Comparison of ENCODE assay signal across 1 cellular context in the genomic region with DNA sequence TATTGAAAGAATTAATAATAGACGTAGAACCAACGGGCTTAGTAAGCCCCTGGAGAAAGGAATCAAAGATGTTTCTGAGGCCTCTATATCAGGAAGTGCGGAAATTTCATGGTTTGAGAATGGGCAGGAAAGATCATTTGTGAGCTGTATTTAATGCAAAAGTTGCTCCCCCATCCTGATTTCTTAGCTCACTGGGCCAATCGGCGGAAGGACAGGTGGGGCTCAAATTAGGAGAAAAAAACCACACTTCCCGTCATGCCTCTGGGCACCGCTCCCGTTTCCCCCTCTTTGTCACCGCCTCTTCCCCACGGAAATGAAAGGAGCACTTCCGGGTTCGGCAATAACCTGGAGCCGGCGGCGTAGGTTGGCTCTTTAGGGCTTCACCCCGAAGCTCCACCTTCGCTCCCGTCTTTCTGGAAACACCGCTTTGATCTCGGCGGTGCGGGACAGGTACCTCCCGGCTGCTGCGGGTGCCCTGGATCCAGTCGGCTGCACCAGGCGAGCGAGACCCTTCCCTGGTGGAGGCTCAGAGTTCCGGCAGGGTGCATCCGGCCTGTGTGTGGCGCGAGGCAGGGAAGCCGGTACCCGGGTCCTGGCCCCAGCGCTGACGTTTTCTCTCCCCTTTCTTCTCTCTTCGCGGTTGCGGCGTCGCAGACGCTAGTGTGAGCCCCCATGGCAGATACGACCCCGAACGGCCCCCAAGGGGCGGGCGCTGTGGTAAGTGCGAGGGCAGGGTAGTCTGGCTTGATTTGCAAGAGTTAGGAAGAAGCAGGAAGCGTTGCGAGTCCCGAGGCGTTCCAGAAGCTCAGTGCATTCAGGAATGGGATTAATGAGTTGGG.
TF ChIP-seq lines count a peak whose summit lies in the region.

A gene with protein sequence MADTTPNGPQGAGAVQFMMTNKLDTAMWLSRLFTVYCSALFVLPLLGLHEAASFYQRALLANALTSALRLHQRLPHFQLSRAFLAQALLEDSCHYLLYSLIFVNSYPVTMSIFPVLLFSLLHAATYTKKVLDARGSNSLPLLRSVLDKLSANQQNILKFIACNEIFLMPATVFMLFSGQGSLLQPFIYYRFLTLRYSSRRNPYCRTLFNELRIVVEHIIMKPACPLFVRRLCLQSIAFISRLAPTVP (plus strand): TSS at position 617 of the 839 bp plus-strand sequence. CDS start 56 bp downstream, at position 673.

TF ChIP-seq in HepG2, 621 proteins besides CTCF, POLR2A, EP300 and RAD21 (continued from another document and continues in another):
- TF ChIP-seq, protein P1, sequence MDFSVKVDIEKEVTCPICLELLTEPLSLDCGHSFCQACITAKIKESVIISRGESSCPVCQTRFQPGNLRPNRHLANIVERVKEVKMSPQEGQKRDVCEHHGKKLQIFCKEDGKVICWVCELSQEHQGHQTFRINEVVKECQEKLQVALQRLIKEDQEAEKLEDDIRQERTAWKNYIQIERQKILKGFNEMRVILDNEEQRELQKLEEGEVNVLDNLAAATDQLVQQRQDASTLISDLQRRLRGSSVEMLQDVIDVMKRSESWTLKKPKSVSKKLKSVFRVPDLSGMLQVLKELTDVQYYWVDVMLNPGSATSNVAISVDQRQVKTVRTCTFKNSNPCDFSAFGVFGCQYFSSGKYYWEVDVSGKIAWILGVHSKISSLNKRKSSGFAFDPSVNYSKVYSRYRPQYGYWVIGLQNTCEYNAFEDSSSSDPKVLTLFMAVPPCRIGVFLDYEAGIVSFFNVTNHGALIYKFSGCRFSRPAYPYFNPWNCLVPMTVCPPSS (IDR thresholded peaks at IDR 0.05) = no peak
- TF ChIP-seq, protein P2, sequence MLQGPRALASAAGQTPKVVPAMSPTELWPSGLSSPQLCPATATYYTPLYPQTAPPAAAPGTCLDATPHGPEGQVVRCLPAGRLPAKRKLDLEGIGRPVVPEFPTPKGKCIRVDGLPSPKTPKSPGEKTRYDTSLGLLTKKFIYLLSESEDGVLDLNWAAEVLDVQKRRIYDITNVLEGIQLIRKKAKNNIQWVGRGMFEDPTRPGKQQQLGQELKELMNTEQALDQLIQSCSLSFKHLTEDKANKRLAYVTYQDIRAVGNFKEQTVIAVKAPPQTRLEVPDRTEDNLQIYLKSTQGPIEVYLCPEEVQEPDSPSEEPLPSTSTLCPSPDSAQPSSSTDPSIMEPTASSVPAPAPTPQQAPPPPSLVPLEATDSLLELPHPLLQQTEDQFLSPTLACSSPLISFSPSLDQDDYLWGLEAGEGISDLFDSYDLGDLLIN (CRISPR knock-in tag; IDR thresholded peaks at IDR 0.05; ENCODE audit: borderline replicate concordance) = no peak; the same call in 1 of the 2 replicates
- no peak for TF ChIP-seq HES4 (CRISPR knock-in tag; IDR thresholded peaks at IDR 0.05; ENCODE audit: borderline replicate concordance)
- TF ChIP-seq ZNF354B (CRISPR knock-in tag; IDR thresholded peaks at IDR 0.05) = no peak
- TF ChIP-seq ZNF546 (CRISPR knock-in tag; conservative IDR thresholded peaks at IDR 0.05) = no peak
- TF ChIP-seq SIN3A (IDR thresholded peaks at IDR 0.05; ENCODE audit: borderline replicate concordance, low read depth, low read length) = 0 out of 2 replicates have a peak, but pooled peaks have one; percentile 57
- TF ChIP-seq ZNF451 (CRISPR knock-in tag; IDR thresholded peaks at IDR 0.05) = no peak
- no peak for TF ChIP-seq NFE2L1 (CRISPR knock-in tag; IDR thresholded peaks at IDR 0.05; ENCODE audit: borderline replicate concordance)
- no peak for TF ChIP-seq HMGA1 (CRISPR knock-in tag; conservative IDR thresholded peaks at IDR 0.05)
- TF ChIP-seq ZNF3 (CRISPR knock-in tag; IDR thresholded peaks at IDR 0.05) = no peak
- TF ChIP-seq, protein P3, sequence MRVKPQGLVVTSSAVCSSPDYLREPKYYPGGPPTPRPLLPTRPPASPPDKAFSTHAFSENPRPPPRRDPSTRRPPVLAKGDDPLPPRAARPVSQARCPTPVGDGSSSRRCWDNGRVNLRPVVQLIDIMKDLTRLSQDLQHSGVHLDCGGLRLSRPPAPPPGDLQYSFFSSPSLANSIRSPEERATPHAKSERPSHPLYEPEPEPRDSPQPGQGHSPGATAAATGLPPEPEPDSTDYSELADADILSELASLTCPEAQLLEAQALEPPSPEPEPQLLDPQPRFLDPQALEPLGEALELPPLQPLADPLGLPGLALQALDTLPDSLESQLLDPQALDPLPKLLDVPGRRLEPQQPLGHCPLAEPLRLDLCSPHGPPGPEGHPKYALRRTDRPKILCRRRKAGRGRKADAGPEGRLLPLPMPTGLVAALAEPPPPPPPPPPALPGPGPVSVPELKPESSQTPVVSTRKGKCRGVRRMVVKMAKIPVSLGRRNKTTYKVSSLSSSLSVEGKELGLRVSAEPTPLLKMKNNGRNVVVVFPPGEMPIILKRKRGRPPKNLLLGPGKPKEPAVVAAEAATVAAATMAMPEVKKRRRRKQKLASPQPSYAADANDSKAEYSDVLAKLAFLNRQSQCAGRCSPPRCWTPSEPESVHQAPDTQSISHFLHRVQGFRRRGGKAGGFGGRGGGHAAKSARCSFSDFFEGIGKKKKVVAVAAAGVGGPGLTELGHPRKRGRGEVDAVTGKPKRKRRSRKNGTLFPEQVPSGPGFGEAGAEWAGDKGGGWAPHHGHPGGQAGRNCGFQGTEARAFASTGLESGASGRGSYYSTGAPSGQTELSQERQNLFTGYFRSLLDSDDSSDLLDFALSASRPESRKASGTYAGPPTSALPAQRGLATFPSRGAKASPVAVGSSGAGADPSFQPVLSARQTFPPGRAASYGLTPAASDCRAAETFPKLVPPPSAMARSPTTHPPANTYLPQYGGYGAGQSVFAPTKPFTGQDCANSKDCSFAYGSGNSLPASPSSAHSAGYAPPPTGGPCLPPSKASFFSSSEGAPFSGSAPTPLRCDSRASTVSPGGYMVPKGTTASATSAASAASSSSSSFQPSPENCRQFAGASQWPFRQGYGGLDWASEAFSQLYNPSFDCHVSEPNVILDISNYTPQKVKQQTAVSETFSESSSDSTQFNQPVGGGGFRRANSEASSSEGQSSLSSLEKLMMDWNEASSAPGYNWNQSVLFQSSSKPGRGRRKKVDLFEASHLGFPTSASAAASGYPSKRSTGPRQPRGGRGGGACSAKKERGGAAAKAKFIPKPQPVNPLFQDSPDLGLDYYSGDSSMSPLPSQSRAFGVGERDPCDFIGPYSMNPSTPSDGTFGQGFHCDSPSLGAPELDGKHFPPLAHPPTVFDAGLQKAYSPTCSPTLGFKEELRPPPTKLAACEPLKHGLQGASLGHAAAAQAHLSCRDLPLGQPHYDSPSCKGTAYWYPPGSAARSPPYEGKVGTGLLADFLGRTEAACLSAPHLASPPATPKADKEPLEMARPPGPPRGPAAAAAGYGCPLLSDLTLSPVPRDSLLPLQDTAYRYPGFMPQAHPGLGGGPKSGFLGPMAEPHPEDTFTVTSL (CRISPR knock-in tag; IDR thresholded peaks at IDR 0.05; ENCODE audit: borderline replicate concordance) = 0 out of 2 replicates have a peak, but pooled peaks have one; percentile 17
- TF ChIP-seq BCL6 (CRISPR knock-in tag; IDR thresholded peaks at IDR 0.05) = no peak
- no peak for TF ChIP-seq FOXA1 (IDR thresholded peaks at IDR 0.05)
- no peak for TF ChIP-seq FOXA1 (CRISPR knock-in tag; IDR thresholded peaks at IDR 0.05)
- TF ChIP-seq ZNF839 (CRISPR knock-in tag; IDR thresholded peaks at IDR 0.05; ENCODE audit: borderline replicate concordance) = no peak
- TF ChIP-seq ZNF879 (CRISPR knock-in tag; IDR thresholded peaks at IDR 0.05) = no peak
- TF ChIP-seq ZNF260 (CRISPR knock-in tag; IDR thresholded peaks at IDR 0.05; ENCODE audit: borderline replicate concordance, low read depth) = no peak
- TF ChIP-seq, protein P4, sequence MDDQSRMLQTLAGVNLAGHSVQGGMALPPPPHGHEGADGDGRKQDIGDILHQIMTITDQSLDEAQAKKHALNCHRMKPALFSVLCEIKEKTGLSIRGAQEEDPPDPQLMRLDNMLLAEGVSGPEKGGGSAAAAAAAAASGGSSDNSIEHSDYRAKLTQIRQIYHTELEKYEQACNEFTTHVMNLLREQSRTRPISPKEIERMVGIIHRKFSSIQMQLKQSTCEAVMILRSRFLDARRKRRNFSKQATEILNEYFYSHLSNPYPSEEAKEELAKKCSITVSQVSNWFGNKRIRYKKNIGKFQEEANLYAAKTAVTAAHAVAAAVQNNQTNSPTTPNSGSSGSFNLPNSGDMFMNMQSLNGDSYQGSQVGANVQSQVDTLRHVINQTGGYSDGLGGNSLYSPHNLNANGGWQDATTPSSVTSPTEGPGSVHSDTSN (CRISPR knock-in tag; IDR thresholded peaks at IDR 0.05; ENCODE audit: borderline replicate concordance) = no peak
- peak; percentile 12; the same call in 1 of the 2 replicates for TF ChIP-seq PITX1 (CRISPR knock-in tag; IDR thresholded peaks at IDR 0.05)
- no peak for TF ChIP-seq CC2D1A (CRISPR knock-in tag; IDR thresholded peaks at IDR 0.05)
- no peak for TF ChIP-seq ZNF747 (CRISPR knock-in tag; IDR thresholded peaks at IDR 0.05; ENCODE audit: borderline replicate concordance)
- no peak for TF ChIP-seq SOX6 (IDR thresholded peaks at IDR 0.05)
- peak; percentile 33; the same call in 1 of the 2 replicates for TF ChIP-seq SOX6 (CRISPR knock-in tag; IDR thresholded peaks at IDR 0.05)
- no peak for TF ChIP-seq ZKSCAN1 (IDR thresholded peaks at IDR 0.05; ENCODE audit: low read length)
- no peak for TF ChIP-seq ZNF563 (CRISPR knock-in tag; IDR thresholded peaks at IDR 0.05)
- TF ChIP-seq, protein P5, sequence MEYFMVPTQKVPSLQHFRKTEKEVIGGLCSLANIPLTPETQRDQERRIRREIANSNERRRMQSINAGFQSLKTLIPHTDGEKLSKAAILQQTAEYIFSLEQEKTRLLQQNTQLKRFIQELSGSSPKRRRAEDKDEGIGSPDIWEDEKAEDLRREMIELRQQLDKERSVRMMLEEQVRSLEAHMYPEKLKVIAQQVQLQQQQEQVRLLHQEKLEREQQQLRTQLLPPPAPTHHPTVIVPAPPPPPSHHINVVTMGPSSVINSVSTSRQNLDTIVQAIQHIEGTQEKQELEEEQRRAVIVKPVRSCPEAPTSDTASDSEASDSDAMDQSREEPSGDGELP (IDR thresholded peaks at IDR 0.05; ENCODE audit: borderline replicate concordance, low read depth) = peak; percentile 44; the same call in 1 of the 2 replicates
- TF ChIP-seq TMF1 (CRISPR knock-in tag; IDR thresholded peaks at IDR 0.05; ENCODE audit: low read depth) = no peak
- TF ChIP-seq ELF3 (CRISPR knock-in tag; IDR thresholded peaks at IDR 0.05) = peak; percentile 79; the same call in 1 of the 2 replicates
- no peak for TF ChIP-seq GFI1 (CRISPR knock-in tag; IDR thresholded peaks at IDR 0.05; ENCODE audit: borderline replicate concordance)
- TF ChIP-seq, protein P6, sequence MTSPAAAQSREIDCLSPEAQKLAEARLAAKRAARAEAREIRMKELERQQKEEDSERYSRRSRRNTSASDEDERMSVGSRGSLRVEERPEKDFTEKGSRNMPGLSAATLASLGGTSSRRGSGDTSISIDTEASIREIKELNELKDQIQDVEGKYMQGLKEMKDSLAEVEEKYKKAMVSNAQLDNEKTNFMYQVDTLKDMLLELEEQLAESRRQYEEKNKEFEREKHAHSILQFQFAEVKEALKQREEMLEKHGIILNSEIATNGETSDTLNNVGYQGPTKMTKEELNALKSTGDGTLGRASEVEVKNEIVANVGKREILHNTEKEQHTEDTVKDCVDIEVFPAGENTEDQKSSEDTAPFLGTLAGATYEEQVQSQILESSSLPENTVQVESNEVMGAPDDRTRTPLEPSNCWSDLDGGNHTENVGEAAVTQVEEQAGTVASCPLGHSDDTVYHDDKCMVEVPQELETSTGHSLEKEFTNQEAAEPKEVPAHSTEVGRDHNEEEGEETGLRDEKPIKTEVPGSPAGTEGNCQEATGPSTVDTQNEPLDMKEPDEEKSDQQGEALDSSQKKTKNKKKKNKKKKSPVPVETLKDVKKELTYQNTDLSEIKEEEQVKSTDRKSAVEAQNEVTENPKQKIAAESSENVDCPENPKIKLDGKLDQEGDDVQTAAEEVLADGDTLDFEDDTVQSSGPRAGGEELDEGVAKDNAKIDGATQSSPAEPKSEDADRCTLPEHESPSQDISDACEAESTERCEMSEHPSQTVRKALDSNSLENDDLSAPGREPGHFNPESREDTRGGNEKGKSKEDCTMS (CRISPR knock-in tag; conservative IDR thresholded peaks at IDR 0.05) = no peak
- no peak for TF ChIP-seq MZF1 (CRISPR knock-in tag; IDR thresholded peaks at IDR 0.05; ENCODE audit: borderline replicate concordance)
- no peak for TF ChIP-seq ZBTB20 (CRISPR knock-in tag; IDR thresholded peaks at IDR 0.05; ENCODE audit: borderline replicate concordance, low read depth)
- TF ChIP-seq, protein P7, sequence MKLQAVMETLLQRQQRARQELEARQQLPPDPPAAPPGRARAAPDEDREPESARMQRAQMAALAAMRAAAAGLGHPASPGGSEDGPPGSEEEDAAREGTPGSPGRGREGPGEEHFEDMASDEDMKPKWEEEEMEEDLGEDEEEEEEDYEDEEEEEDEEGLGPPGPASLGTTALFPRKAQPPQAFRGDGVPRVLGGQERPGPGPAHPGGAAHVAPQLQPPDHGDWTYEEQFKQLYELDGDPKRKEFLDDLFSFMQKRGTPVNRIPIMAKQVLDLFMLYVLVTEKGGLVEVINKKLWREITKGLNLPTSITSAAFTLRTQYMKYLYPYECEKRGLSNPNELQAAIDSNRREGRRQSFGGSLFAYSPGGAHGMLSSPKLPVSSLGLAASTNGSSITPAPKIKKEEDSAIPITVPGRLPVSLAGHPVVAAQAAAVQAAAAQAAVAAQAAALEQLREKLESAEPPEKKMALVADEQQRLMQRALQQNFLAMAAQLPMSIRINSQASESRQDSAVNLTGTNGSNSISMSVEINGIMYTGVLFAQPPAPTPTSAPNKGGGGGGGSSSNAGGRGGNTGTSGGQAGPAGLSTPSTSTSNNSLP (IDR thresholded peaks at IDR 0.05; ENCODE audit: low read depth, low read length) = no peak
- TF ChIP-seq, protein P8, sequence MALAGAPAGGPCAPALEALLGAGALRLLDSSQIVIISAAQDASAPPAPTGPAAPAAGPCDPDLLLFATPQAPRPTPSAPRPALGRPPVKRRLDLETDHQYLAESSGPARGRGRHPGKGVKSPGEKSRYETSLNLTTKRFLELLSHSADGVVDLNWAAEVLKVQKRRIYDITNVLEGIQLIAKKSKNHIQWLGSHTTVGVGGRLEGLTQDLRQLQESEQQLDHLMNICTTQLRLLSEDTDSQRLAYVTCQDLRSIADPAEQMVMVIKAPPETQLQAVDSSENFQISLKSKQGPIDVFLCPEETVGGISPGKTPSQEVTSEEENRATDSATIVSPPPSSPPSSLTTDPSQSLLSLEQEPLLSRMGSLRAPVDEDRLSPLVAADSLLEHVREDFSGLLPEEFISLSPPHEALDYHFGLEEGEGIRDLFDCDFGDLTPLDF (CRISPR knock-in tag; IDR thresholded peaks at IDR 0.05) = peak; percentile 15; the same call in 1 of the 2 replicates
- TF ChIP-seq FOXM1 (CRISPR knock-in tag; IDR thresholded peaks at IDR 0.05) = no peak
- TF ChIP-seq SOX13 (IDR thresholded peaks at IDR 0.05) = 0 out of 2 replicates have a peak, but pooled peaks have one; percentile 10
- TF ChIP-seq SOX13 (CRISPR knock-in tag; conservative IDR thresholded peaks at IDR 0.05 in 1 of 2, IDR thresholded peaks at IDR 0.05 in 1 of 2) = peak in 1 of 2 experiments; percentile 4; a peak in 1 of 4 replicates
- TF ChIP-seq ZNF720 (CRISPR knock-in tag; IDR thresholded peaks at IDR 0.05) = no peak
- TF ChIP-seq, protein P9, sequence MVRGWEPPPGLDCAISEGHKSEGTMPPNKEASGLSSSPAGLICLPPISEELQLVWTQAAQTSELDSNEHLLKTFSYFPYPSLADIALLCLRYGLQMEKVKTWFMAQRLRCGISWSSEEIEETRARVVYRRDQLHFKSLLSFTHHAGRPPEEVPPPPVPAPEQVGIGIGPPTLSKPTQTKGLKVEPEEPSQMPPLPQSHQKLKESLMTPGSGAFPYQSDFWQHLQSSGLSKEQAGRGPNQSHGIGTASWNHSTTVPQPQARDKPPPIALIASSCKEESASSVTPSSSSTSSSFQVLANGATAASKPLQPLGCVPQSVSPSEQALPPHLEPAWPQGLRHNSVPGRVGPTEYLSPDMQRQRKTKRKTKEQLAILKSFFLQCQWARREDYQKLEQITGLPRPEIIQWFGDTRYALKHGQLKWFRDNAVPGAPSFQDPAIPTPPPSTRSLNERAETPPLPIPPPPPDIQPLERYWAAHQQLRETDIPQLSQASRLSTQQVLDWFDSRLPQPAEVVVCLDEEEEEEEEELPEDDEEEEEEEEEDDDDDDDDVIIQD (CRISPR knock-in tag; IDR thresholded peaks at IDR 0.05; ENCODE audit: low read depth) = no peak
